ENCODE assay signal across 8 cellular contexts in genomic region chr20:38997622-38998021, GRCh38. TPM values are rescaled to one million over a fixed set of nuclear protein-coding genes. Genes with fewer than 3 reads are reported as not detected.
DNase-seq lines count a peak whose midpoint lies in the region; ATAC-seq and TF ChIP-seq lines count a peak whose summit lies in the region.

No MANE protein-coding gene starts in this region.

- no peaks in the 10 kb centered on the region for H3K27me3 ChIP-seq in DOHH2 (ENCODE audit: control insufficient read depth, low read length)
- no peaks in the 10 kb centered on the region for H3K27me3 ChIP-seq in heart left ventricle

- ATAC-seq in GM21723 (IDR thresholded peaks at IDR 0.05; ENCODE audit: unreplicated experiment) (peak; percentile 93), heart left ventricle (no peak)

- no peak overlapping the region for H3K4me2 ChIP-seq in DOHH2 (ENCODE audit: low read length)

- no peak overlapping the region for H3K27ac ChIP-seq in DOHH2 (ENCODE audit: low read depth, low read length)
- H3K27ac ChIP-seq in heart left ventricle = no peak overlapping the region

- H3K27ac Mint-ChIP-seq in osteocyte (ENCODE audit: unreplicated experiment) = no peak overlapping the region

- no peaks in the 10 kb centered on the region for H3K9me3 ChIP-seq in DOHH2 (ENCODE audit: control insufficient read depth, insufficient read depth, low read length)
- H3K9me3 ChIP-seq in heart left ventricle = no peaks in the 10 kb centered on the region

- peaks cover 50% of the 10 kb centered on the region for H3K36me3 ChIP-seq in DOHH2 (ENCODE audit: control insufficient read depth, low read length)
- peaks cover 0 to 97% (median 83%) of the 10 kb centered on the region in 9 donors for H3K36me3 ChIP-seq in heart left ventricle

- intact Hi-C loops in heart left ventricle (cut with DNase I) = no loop called here

- 88 to 94% (median 92%) methylated on average over 8 of the region's 8 CpGs for WGBS in heart left ventricle, 4 donors

- no peaks in the 10 kb centered on the region for H3F3A ChIP-seq in DOHH2 (ENCODE audit: control insufficient read depth, insufficient read depth)

- peak; percentile 85 for DNase-seq in MV-4-11 (lab: John Stamatoyannopoulos, UW)
- DNase-seq in activated naive CD8-positive, alpha-beta T cell treated with anti-CD3 and anti-CD28 coated beads, Interleukin-2, amount 50 U/mL, for 16 hours (ENCODE audit: low read depth, low spot score) = peak; percentile 30
- DNase-seq in osteocyte (ENCODE audit: extremely low spot score, unreplicated experiment) = no peak
- DNase-seq in cerebellar nuclear complex (lab: John Stamatoyannopoulos, UW) = no peak
- no peak for DNase-seq in heart left ventricle
- DNase-seq in SHP77 treated with DMSO at 0.1 percent for 48 hours (lab: John Stamatoyannopoulos, UW) = no peak

- H3K9me3 Mint-ChIP-seq in osteocyte (ENCODE audit: unreplicated experiment) = no peaks in the 10 kb centered on the region

- H3K27me3 Mint-ChIP-seq in osteocyte (ENCODE audit: unreplicated experiment) = no peaks in the 10 kb centered on the region

- H3K36me3 Mint-ChIP-seq in osteocyte (ENCODE audit: unreplicated experiment) = peaks cover 42% of the 10 kb centered on the region

- no peaks in the 10 kb centered on the region for H3K79me2 ChIP-seq in DOHH2 (ENCODE audit: control insufficient read depth, low read length)

- no peaks in the 10 kb centered on the region; the same call in 1 of the 2 replicates for H4K20me1 ChIP-seq in DOHH2 (ENCODE audit: control insufficient read depth, insufficient read depth, low read depth, low read length)

- no peaks in the 10 kb centered on the region for H3K4me1 Mint-ChIP-seq in osteocyte (ENCODE audit: unreplicated experiment)

- TF ChIP-seq CTCF in DOHH2 (IDR thresholded peaks at IDR 0.05; ENCODE audit: low read depth, low read length, poor library complexity, severe bottlenecking) = peak; percentile 16
- no peak for TF ChIP-seq CTCF in osteocyte (IDR thresholded peaks at IDR 0.05)
- TF ChIP-seq CTCF in heart left ventricle (IDR thresholded peaks at IDR 0.05) = no peak

- no peak for TF ChIP-seq POLR2A in heart left ventricle (IDR thresholded peaks at IDR 0.05)

- H3K9me2 ChIP-seq in DOHH2 (replicated peaks; ENCODE audit: control insufficient read depth, low read length) = no peaks in the 10 kb centered on the region

- H3K4me1 ChIP-seq in DOHH2 (ENCODE audit: control insufficient read depth, low read length) (peaks cover 3% of the 10 kb centered on the region; the same call in 1 of the 2 replicates), heart left ventricle (no peaks in the 10 kb centered on the region)

- H3K4me3 Mint-ChIP-seq in osteocyte (ENCODE audit: unreplicated experiment) = no peak overlapping the region

- no peak overlapping the region for H3K4me3 ChIP-seq in DOHH2 (ENCODE audit: low read length)
- no peak overlapping the region for H3K4me3 ChIP-seq in heart left ventricle

RNA-seq across cellular contexts. Expression of gene DHX35, which starts 35.5 kb away (rescaled TPM):
- 10.1 and 10.3 TPM in 2 replicates for total RNA-seq in osteocyte
- total RNA-seq in heart left ventricle = 10 to 100 TPM in 8 of 9 donors, 1 to 10 TPM in 1; 9.9 to 41.7 (median 11.2) TPM
- polyA plus RNA-seq in heart left ventricle = 1 to 10 TPM; 6.0 to 7.9 TPM

Comparison
In these comparisons a context has a peak if more than half of its experiments do, and no peak if none do; other contexts are left out.
1. DNase-seq: peak in MV-4-11 (single experiment) and activated naive CD8-positive, alpha-beta T cell treated with anti-CD3 and anti-CD28 coated beads, Interleukin-2, amount 50 U/mL, for 16 hours (single experiment); none in osteocyte (single experiment), cerebellar nuclear complex (0 of 2), heart left ventricle (0 of 5) and SHP77 treated with DMSO at 0.1 percent for 48 hours (single experiment).